Comparison of ENCODE assay signal across 10 cellular contexts in the genomic region with DNA sequence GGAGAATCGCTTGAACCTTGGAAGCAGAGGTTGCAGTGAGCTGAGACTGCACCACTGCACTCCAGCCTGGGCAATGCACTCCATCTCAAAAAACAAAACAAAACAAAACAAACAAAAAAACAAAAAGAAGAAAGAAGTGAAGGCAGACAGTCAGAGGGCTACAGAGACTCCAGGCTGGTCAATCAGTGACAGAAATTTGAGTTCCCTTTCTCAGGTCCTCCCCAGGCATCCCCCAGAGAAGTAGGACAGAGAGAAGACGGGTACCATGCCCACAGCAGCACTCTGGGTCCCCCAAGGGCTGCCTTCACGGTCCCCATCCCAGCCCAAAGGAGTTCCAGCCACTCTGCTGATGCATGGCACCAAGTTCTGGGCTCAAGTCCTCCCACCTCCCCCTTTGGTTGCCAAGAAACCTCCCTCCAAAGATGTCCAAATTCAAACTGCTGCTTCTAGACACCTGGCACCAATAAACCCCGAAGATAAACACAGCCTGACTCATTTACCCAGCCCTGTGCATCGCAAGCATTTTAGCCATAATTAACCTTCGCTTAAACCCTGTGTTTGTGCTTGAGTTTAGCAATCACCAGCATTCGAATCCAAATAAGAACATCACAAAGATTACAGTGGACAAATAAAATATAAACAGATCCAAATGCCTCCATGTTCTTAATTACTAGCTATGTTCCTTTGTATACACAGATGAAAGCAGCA. TPM values are rescaled to one million over a fixed set of nuclear protein-coding genes. Genes with fewer than 3 reads are reported as not detected.
DNase-seq lines count a peak whose midpoint lies in the region; ATAC-seq, FAIRE-seq and TF ChIP-seq lines count a peak whose summit lies in the region.
"Had no signal": no experiment of that assay in that cellular context is flagged by ENCODE, and none has a peak within 500 bp of the region (broad histone marks: within the 10 kb centered on the region; RNA-seq: fewer than 3 reads in every experiment).

No MANE protein-coding gene starts in this region.

- 43 to 52% methylated on average over 7 of the region's 7 CpGs for WGBS in sigmoid colon, 2 donors

- no peak for ATAC-seq in activated naive CD8-positive, alpha-beta T cell treated with anti-CD3 and anti-CD28 coated beads, Interleukin-2, amount 10 ng/mL, durations not matched to agents 7 days and 5 days (ENCODE audit: low read depth)
- no peak for ATAC-seq in HG02981 (IDR thresholded peaks at IDR 0.05; ENCODE audit: unreplicated experiment)
- ATAC-seq: left ventricle myocardium superior had no signal

- DNase-seq in NCI-H510A treated with DMSO at 0.1 percent for 48 hours (lab: John Stamatoyannopoulos, UW) (peak; percentile 48), NCI-H510A (lab: John Stamatoyannopoulos, UW) (no peak), NCI-H1105 treated with DMSO at 0.1 percent for 48 hours (lab: John Stamatoyannopoulos, UW) (peak; percentile 76), sigmoid colon (peak; percentile 28), D721Med (ENCODE audit: insufficient read length, low spot score) (no peak), endothelial cell (ENCODE audit: low spot score) (no peak)
- DNase-seq in activated naive CD8-positive, alpha-beta T cell treated with anti-CD3 and anti-CD28 coated beads, Interleukin-2, amount 10 ng/mL, durations not matched to agents 7 days and 5 days, result peak; percentile 22
- DNase-seq: ACHN, left ventricle myocardium superior had no signal

- TF ChIP-seq EP300 in sigmoid colon (IDR thresholded peaks at IDR 0.05), result no peak

- no peaks in the 10 kb centered on the region for H3K9me3 Mint-ChIP-seq in activated naive CD8-positive, alpha-beta T cell treated with anti-CD3 and anti-CD28 coated beads, Interleukin-2, amount 10 ng/mL, durations not matched to agents 7 days and 5 days
- no peaks in the 10 kb centered on the region for H3K9me3 Mint-ChIP-seq in endothelial cell (ENCODE audit: unreplicated experiment)

- H3K4me1 Mint-ChIP-seq in activated naive CD8-positive, alpha-beta T cell treated with anti-CD3 and anti-CD28 coated beads, Interleukin-2, amount 10 ng/mL, durations not matched to agents 7 days and 5 days, result peaks cover 80% of the 10 kb centered on the region
- H3K4me1 Mint-ChIP-seq in endothelial cell (ENCODE audit: unreplicated experiment), result peaks cover 22% of the 10 kb centered on the region

- no peak overlapping the region for H3K27ac ChIP-seq in sigmoid colon

- no peaks in the 10 kb centered on the region for H3K27me3 Mint-ChIP-seq in activated naive CD8-positive, alpha-beta T cell treated with anti-CD3 and anti-CD28 coated beads, Interleukin-2, amount 10 ng/mL, durations not matched to agents 7 days and 5 days
- H3K27me3 Mint-ChIP-seq in endothelial cell (ENCODE audit: unreplicated experiment), result peaks cover 4% of the 10 kb centered on the region

- no peak for TF ChIP-seq POLR2A in sigmoid colon (IDR thresholded peaks at IDR 0.05)

- TF ChIP-seq CTCF in sigmoid colon (IDR thresholded peaks at IDR 0.05) (no peak), D721Med (IDR thresholded peaks at IDR 0.05; ENCODE audit: insufficient read depth, missing control alignments) (no peak), endothelial cell (IDR thresholded peaks at IDR 0.05; ENCODE audit: unreplicated experiment) (no peak)

- peaks cover 0 to 20% (median 3%) of the 10 kb centered on the region in 4 donors for H3K4me1 ChIP-seq in sigmoid colon

- FAIRE-seq in D721Med (lab: Jason Lieb, UNC), result no peak

- H3K4me3 ChIP-seq in sigmoid colon, result no peak overlapping the region

- intact Hi-C loops in sigmoid colon (cut with DNase I), result no loop called here

- peaks cover 75% of the 10 kb centered on the region for H3K36me3 Mint-ChIP-seq in activated naive CD8-positive, alpha-beta T cell treated with anti-CD3 and anti-CD28 coated beads, Interleukin-2, amount 10 ng/mL, durations not matched to agents 7 days and 5 days
- H3K36me3 Mint-ChIP-seq in endothelial cell (ENCODE audit: low read depth, unreplicated experiment), result no peaks in the 10 kb centered on the region

- H3K27me3 ChIP-seq in sigmoid colon, result no peaks in the 10 kb centered on the region

- H3K36me3 ChIP-seq in sigmoid colon, result no peaks in the 10 kb centered on the region

- H3K4me3 Mint-ChIP-seq in activated naive CD8-positive, alpha-beta T cell treated with anti-CD3 and anti-CD28 coated beads, Interleukin-2, amount 10 ng/mL, durations not matched to agents 7 days and 5 days, result peak overlapping the region; percentile 18
- no peak overlapping the region for H3K4me3 Mint-ChIP-seq in endothelial cell (ENCODE audit: unreplicated experiment)

- H3K9me3 ChIP-seq in sigmoid colon, result no peaks in the 10 kb centered on the region

- peak overlapping the region; percentile 72 for H3K27ac Mint-ChIP-seq in activated naive CD8-positive, alpha-beta T cell treated with anti-CD3 and anti-CD28 coated beads, Interleukin-2, amount 10 ng/mL, durations not matched to agents 7 days and 5 days
- H3K27ac Mint-ChIP-seq in endothelial cell (ENCODE audit: unreplicated experiment), result no peak overlapping the region

- POLR2A ChIA-PET in activated naive CD8-positive, alpha-beta T cell treated with anti-CD3 and anti-CD28 coated beads, Interleukin-2, amount 10 ng/mL, durations not matched to agents 7 days and 5 days (lab: Charles Lee), result interaction anchor here (1.0 to 1.8 kb wide), 2 partner anchors 10 to 75 kb away, joined by 4 to 5 read pairs; no protein-coding TSS in a partner anchor

RNA-seq across cellular contexts. Expression of a gene that starts 24.0 kb away (rescaled TPM):
- total RNA-seq in activated naive CD8-positive, alpha-beta T cell treated with anti-CD3 and anti-CD28 coated beads, Interleukin-2, amount 10 ng/mL, durations not matched to agents 7 days and 5 days, result 100 to 1,000 TPM; 370 to 391 TPM
- total RNA-seq in sigmoid colon (10 to 100 TPM in 1 of 4 donors, 1 to 10 TPM in 3; 4.6 to 13.0 (median 7.0) TPM), endothelial cell (ENCODE audit: unreplicated experiment) (14.8 TPM)
- polyA plus RNA-seq in sigmoid colon, result 10 to 100 TPM in 1 of 3 donors, 1 to 10 TPM in 2; 1.4 to 35.1 (median 3.6) TPM

Comparison
In these comparisons a context has a peak if more than half of its experiments do, and no peak if none do; other contexts are left out.
1. DNase-seq: peak in NCI-H510A treated with DMSO at 0.1 percent for 48 hours (single experiment), NCI-H1105 treated with DMSO at 0.1 percent for 48 hours (single experiment), activated naive CD8-positive, alpha-beta T cell treated with anti-CD3 and anti-CD28 coated beads, Interleukin-2, amount 10 ng/mL, durations not matched to agents 7 days and 5 days (single experiment) and sigmoid colon (single experiment); none in NCI-H510A (single experiment), D721Med (single experiment) and endothelial cell (single experiment).
2. RNA of a gene that starts 24.0 kb away (total RNA-seq): 370 to 391 TPM in activated naive CD8-positive, alpha-beta T cell treated with anti-CD3 and anti-CD28 coated beads, Interleukin-2, amount 10 ng/mL, durations not matched to agents 7 days and 5 days; 14.8 TPM in endothelial cell (single experiment) and 4.6 to 13.0 TPM in sigmoid colon; every median in the first group is over 10 times any median in the second.